Comparison of ENCODE assay signal across 17 cellular contexts in genomic region chr2:16682431-16683130, GRCh38.
"Had no signal": no experiment of that assay in that cellular context is flagged by ENCODE, and none has a peak within 500 bp of the region (broad histone marks: within the 10 kb centered on the region; RNA-seq: fewer than 3 reads in every experiment).

No MANE protein-coding gene starts in this region.

- H3K4me1 ChIP-seq: prostate gland, right lobe of liver, stomach had no signal

- ATAC-seq: activated naive CD8-positive, alpha-beta T cell treated with anti-CD3 and anti-CD28 coated beads, Interleukin-2, amount 50 U/mL, for 24 hours; activated T-helper 17 cell treated with anti-CD3 and anti-CD28 coated beads, Interleukin-2, amount 50 U/mL, for 72 hours; mucosa of descending colon; natural killer cell; right lobe of liver; SK-N-SH treated with all-trans-retinoic acid at 6 μM for 48 hours had no signal

- H3K27me3 ChIP-seq: dorsolateral prefrontal cortex, right lobe of liver, spleen, stomach had no signal

- DNase-seq: activated CD4-positive, CD25-positive, alpha-beta regulatory T cell treated with anti-CD3 and anti-CD28 coated beads, Interleukin-2, amount 50 U/mL, for 72 hours; activated naive CD4-positive, alpha-beta T cell treated with anti-CD3 and anti-CD28 coated beads for 36 hours; activated naive CD8-positive, alpha-beta T cell treated with anti-CD3 and anti-CD28 coated beads, Interleukin-2, amount 50 U/mL, for 24 hours; activated T-cell treated with anti-CD3 and anti-CD28 coated beads for 4 hours; endodermal cell; erythroblast; glutamatergic neuron; mucosa of descending colon; natural killer cell; right lobe of liver; spleen; stomach; T-helper 1 cell had no signal

- H3K4me3 ChIP-seq: dorsolateral prefrontal cortex, mucosa of descending colon, prostate gland, right lobe of liver, spleen, stomach had no signal

- H3K27ac ChIP-seq: prostate gland, right lobe of liver, spleen, stomach had no signal

- H3K9me3 ChIP-seq: prostate gland, right lobe of liver had no signal

- H3K36me3 ChIP-seq: prostate gland, right lobe of liver, spleen, stomach had no signal
